In the genomic region with DNA sequence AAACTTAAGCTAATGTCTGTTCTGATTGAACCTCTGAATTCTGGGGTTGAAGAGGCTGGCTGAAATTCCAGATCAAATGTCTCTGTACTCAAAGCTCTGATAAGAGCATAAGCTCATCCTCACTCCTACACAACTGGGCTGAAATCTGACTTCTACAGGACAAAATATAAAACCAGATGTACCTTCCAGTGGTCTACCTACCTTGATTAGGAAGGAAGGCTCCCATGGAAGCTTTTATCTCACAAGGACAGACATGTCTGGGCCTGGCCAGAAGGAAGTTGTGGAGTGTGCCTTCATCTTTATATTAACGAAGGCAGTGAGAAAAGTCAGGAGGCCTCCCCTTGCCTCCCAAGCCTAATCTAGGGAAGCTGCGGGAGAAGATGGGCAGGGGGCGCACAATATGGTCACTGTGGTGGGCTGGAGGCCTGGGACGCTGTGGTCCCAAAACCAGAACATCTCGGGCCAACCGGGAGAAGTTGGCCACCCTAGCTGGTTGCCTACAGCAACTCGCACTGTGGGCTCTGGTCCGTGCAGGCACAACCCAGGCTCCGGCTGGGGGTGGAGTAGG, we compare ENCODE assay signal across 1 cellular context.
A peak's percentile ranks its signal among the peaks of the same experiment; 100 is the strongest.
TF ChIP-seq lines count a peak whose summit lies in the region.

No MANE protein-coding gene starts in this region.

TF ChIP-seq in GM12878, 131 proteins besides CTCF, POLR2A, EP300 and RAD21:
- TF ChIP-seq SIN3A (IDR thresholded peaks at IDR 0.05; ENCODE audit: low read depth, low read length) (no peak), EZH2 (IDR thresholded peaks at IDR 0.05; ENCODE audit: borderline replicate concordance, control insufficient read depth, low read depth, low read length) (no peak), RUNX3 (IDR thresholded peaks at IDR 0.05; ENCODE audit: low read length) (no peak), CHD1 (IDR thresholded peaks at IDR 0.05; ENCODE audit: low read depth, low read length) (no peak), SMAD1 (IDR thresholded peaks at IDR 0.05; ENCODE audit: low read depth, partially characterized antibody) (peak; percentile 23), CBX5 (IDR thresholded peaks at IDR 0.05; ENCODE audit: low read depth) (no peak), ZBED1 (IDR thresholded peaks at IDR 0.05; ENCODE audit: borderline replicate concordance) (no peak), BRCA1 (IDR thresholded peaks at IDR 0.05; ENCODE audit: low read depth, low read length) (no peak), ASH2L (IDR thresholded peaks at IDR 0.05; ENCODE audit: borderline replicate concordance, low read depth) (no peak), BCL3 (IDR thresholded peaks at IDR 0.05; ENCODE audit: borderline replicate concordance, insufficient read depth, low read depth, low read length, poor library complexity, severe bottlenecking) (no peak), SMARCA5 (IDR thresholded peaks at IDR 0.05) (no peak), YY1 (IDR thresholded peaks at IDR 0.05; ENCODE audit: low read depth, low read length) (no peak), CBFB (IDR thresholded peaks at IDR 0.05; ENCODE audit: low read depth) (peak; percentile 46; the same call in 1 of the 2 replicates), NFIC (IDR thresholded peaks at IDR 0.05; ENCODE audit: low read depth, low read length) (0 out of 2 replicates have a peak, but pooled peaks have one; percentile 28), MTA2 (IDR thresholded peaks at IDR 0.05; ENCODE audit: low read depth) (peak; percentile 31), NKRF (conservative IDR thresholded peaks at IDR 0.05) (peak; percentile 52), BMI1 (IDR thresholded peaks at IDR 0.05; ENCODE audit: borderline replicate concordance) (no peak), ESRRA (IDR thresholded peaks at IDR 0.05; ENCODE audit: low read length) (no peak), TARDBP (IDR thresholded peaks at IDR 0.05; ENCODE audit: borderline replicate concordance) (no peak), KLF5 (IDR thresholded peaks at IDR 0.05; ENCODE audit: partially characterized antibody) (no peak), SMAD5 (IDR thresholded peaks at IDR 0.05; ENCODE audit: low read depth) (no peak), JUND (IDR thresholded peaks at IDR 0.05; ENCODE audit: low read depth, low read length) (no peak), STAT1 (conservative IDR thresholded peaks at IDR 0.05) (no peak), MXI1 (IDR thresholded peaks at IDR 0.05; ENCODE audit: low read depth, low read length) (peak; percentile 25; the same call in 1 of the 2 replicates), MTA3 (IDR thresholded peaks at IDR 0.05; ENCODE audit: borderline replicate concordance, low read length) (peak; percentile 76), MYC (IDR thresholded peaks at IDR 0.05; ENCODE audit: insufficient read depth, insufficient read length, insufficient replicate concordance, low read length, severe bottlenecking) (no peak), PML (IDR thresholded peaks at IDR 0.05; ENCODE audit: low read length) (no peak), BACH1 (IDR thresholded peaks at IDR 0.05; ENCODE audit: borderline replicate concordance) (no peak), CEBPZ (IDR thresholded peaks at IDR 0.05; ENCODE audit: low read depth, low read length) (no peak), GABPA (IDR thresholded peaks at IDR 0.05; ENCODE audit: low read depth) (no peak), KDM1A (IDR thresholded peaks at IDR 0.05; ENCODE audit: borderline replicate concordance) (no peak), HDGF (IDR thresholded peaks at IDR 0.05) (0 out of 2 replicates have a peak, but pooled peaks have one; percentile 29), NR2C2 (IDR thresholded peaks at IDR 0.05; ENCODE audit: borderline replicate concordance, control insufficient read depth, insufficient read length, low read depth) (no peak), BCL11A (IDR thresholded peaks at IDR 0.05; ENCODE audit: low read depth, low read length) (no peak), IKZF2 (IDR thresholded peaks at IDR 0.05) (no peak), JUNB (IDR thresholded peaks at IDR 0.05) (no peak), IRF5 (IDR thresholded peaks at IDR 0.05; ENCODE audit: borderline replicate concordance) (no peak), ATF7 (IDR thresholded peaks at IDR 0.05; ENCODE audit: low read depth) (no peak), STAT3 (IDR thresholded peaks at IDR 0.05; ENCODE audit: low read depth, low read length) (no peak), POLR2AphosphoS5 (IDR thresholded peaks at IDR 0.05; ENCODE audit: low read length) (peak; percentile 59; the same call in 1 of the 2 replicates), HCFC1 (IDR thresholded peaks at IDR 0.05; ENCODE audit: low read length) (peak; percentile 5; the same call in 1 of the 2 replicates), TBL1XR1 (IDR thresholded peaks at IDR 0.05; ENCODE audit: low read depth, low read length) (no peak), FOXK2 (IDR thresholded peaks at IDR 0.05) (no peak), RBBP5 (conservative IDR thresholded peaks at IDR 0.05) (no peak), TCF7 (IDR thresholded peaks at IDR 0.05; ENCODE audit: borderline replicate concordance) (no peak), IRF4 (IDR thresholded peaks at IDR 0.05; ENCODE audit: low read depth, low read length) (no peak)
- TF ChIP-seq, protein P1, sequence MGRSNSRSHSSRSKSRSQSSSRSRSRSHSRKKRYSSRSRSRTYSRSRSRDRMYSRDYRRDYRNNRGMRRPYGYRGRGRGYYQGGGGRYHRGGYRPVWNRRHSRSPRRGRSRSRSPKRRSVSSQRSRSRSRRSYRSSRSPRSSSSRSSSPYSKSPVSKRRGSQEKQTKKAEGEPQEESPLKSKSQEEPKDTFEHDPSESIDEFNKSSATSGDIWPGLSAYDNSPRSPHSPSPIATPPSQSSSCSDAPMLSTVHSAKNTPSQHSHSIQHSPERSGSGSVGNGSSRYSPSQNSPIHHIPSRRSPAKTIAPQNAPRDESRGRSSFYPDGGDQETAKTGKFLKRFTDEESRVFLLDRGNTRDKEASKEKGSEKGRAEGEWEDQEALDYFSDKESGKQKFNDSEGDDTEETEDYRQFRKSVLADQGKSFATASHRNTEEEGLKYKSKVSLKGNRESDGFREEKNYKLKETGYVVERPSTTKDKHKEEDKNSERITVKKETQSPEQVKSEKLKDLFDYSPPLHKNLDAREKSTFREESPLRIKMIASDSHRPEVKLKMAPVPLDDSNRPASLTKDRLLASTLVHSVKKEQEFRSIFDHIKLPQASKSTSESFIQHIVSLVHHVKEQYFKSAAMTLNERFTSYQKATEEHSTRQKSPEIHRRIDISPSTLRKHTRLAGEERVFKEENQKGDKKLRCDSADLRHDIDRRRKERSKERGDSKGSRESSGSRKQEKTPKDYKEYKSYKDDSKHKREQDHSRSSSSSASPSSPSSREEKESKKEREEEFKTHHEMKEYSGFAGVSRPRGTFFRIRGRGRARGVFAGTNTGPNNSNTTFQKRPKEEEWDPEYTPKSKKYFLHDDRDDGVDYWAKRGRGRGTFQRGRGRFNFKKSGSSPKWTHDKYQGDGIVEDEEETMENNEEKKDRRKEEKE (IDR thresholded peaks at IDR 0.05): no peak
- TF ChIP-seq, protein P2, sequence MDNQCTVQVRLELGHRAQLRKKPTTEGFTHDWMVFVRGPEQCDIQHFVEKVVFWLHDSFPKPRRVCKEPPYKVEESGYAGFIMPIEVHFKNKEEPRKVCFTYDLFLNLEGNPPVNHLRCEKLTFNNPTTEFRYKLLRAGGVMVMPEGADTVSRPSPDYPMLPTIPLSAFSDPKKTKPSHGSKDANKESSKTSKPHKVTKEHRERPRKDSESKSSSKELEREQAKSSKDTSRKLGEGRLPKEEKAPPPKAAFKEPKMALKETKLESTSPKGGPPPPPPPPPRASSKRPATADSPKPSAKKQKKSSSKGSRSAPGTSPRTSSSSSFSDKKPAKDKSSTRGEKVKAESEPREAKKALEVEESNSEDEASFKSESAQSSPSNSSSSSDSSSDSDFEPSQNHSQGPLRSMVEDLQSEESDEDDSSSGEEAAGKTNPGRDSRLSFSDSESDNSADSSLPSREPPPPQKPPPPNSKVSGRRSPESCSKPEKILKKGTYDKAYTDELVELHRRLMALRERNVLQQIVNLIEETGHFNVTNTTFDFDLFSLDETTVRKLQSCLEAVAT (IDR thresholded peaks at IDR 0.05): peak; percentile 20; the same call in 1 of the 2 replicates
- TF ChIP-seq, protein P3, sequence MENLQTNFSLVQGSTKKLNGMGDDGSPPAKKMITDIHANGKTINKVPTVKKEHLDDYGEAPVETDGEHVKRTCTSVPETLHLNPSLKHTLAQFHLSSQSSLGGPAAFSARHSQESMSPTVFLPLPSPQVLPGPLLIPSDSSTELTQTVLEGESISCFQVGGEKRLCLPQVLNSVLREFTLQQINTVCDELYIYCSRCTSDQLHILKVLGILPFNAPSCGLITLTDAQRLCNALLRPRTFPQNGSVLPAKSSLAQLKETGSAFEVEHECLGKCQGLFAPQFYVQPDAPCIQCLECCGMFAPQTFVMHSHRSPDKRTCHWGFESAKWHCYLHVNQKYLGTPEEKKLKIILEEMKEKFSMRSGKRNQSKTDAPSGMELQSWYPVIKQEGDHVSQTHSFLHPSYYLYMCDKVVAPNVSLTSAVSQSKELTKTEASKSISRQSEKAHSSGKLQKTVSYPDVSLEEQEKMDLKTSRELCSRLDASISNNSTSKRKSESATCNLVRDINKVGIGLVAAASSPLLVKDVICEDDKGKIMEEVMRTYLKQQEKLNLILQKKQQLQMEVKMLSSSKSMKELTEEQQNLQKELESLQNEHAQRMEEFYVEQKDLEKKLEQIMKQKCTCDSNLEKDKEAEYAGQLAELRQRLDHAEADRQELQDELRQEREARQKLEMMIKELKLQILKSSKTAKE (IDR thresholded peaks at IDR 0.05; ENCODE audit: low read depth, poor library complexity, severe bottlenecking): peak; percentile 35
- TF ChIP-seq, protein P4, sequence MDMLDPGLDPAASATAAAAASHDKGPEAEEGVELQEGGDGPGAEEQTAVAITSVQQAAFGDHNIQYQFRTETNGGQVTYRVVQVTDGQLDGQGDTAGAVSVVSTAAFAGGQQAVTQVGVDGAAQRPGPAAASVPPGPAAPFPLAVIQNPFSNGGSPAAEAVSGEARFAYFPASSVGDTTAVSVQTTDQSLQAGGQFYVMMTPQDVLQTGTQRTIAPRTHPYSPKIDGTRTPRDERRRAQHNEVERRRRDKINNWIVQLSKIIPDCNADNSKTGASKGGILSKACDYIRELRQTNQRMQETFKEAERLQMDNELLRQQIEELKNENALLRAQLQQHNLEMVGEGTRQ (IDR thresholded peaks at IDR 0.05; ENCODE audit: borderline replicate concordance, low read depth, low read length): no peak
